8 cellular contexts compared by ENCODE assay signal in genomic region chr15:58748787-58749531, GRCh38. TPM values are rescaled to one million over a fixed set of nuclear protein-coding genes. Genes with fewer than 3 reads are reported as not detected.
DNase-seq lines count a peak whose midpoint lies in the region; ATAC-seq and TF ChIP-seq lines count a peak whose summit lies in the region.

No MANE protein-coding gene starts in this region.

- DNase-seq in UCSD-AML1 (lab: John Stamatoyannopoulos, UW; ENCODE audit: unreplicated experiment) (peak; percentile 52), breast epithelium (ENCODE audit: low spot score in 2 of 2) (peak in 1 of 2 donors; percentile 56), islet precursor cell (peak; percentile 76), COLO829 (ENCODE audit: low spot score) (no peak)
- peak in 2 of 3 donors; percentile 24 to 36 for DNase-seq in stimulated activated CD4-positive, alpha-beta T cell treated with anti-CD3 and anti-CD28 coated beads, Interleukin-12 subunit alpha, Interleukin-12 subunit beta, amount 100 ng/mL, for 48 hours (ENCODE audit: low read depth in 2 of 3, low spot score in 1 of 3)

- H3K9me3 ChIP-seq in KOPT-K1 (ENCODE audit: insufficient read depth, low read length, poor library complexity, severe bottlenecking) (no peaks in the 10 kb centered on the region), breast epithelium (no peaks in the 10 kb centered on the region)

- TF ChIP-seq CTCF in breast epithelium (IDR thresholded peaks at IDR 0.05) = no peak

- intact Hi-C loops in breast epithelium (cut with DNase I; ENCODE audit: low total_unique reads) = no loop called here

- H3K4me3 ChIP-seq in GM08714 (ENCODE audit: low read length) (peak overlapping the region; percentile 98), breast epithelium (peak overlapping the region; percentile 73 to 98 (median 80))

- ATAC-seq in GM21737 (IDR thresholded peaks at IDR 0.05; ENCODE audit: unreplicated experiment) = peak; percentile 29

- no peaks in the 10 kb centered on the region for H3K36me3 ChIP-seq in KOPT-K1 (ENCODE audit: insufficient read depth, low read length)
- no peaks in the 10 kb centered on the region for H3K36me3 ChIP-seq in breast epithelium

- H3K27ac ChIP-seq in KOPT-K1 (ENCODE audit: low read depth, low read length, poor library complexity, severe bottlenecking) = peak overlapping the region; percentile 85
- peak overlapping the region; percentile 97 to 98 for H3K27ac ChIP-seq in breast epithelium

- no peak for TF ChIP-seq POLR2A in breast epithelium (IDR thresholded peaks at IDR 0.05)

- no peaks in the 10 kb centered on the region for H3K27me3 ChIP-seq in breast epithelium

- peaks cover 0 to 7% of the 10 kb centered on the region in 2 donors for H3K4me1 ChIP-seq in breast epithelium

RNA-seq across cellular contexts. Expression of gene ADAM10, which starts 0.5 kb away (rescaled TPM):
- 100 to 1,000 TPM in 1 of 3 donors, 10 to 100 TPM in 2; 53.8 to 113 (median 78.3) TPM for total RNA-seq in breast epithelium

RNA-seq across cellular contexts. Expression of gene MINDY2, which starts 22.1 kb away (rescaled TPM):
- total RNA-seq in breast epithelium = 10 to 100 TPM; 11.8 to 22.5 (median 17.7) TPM
